In the genomic region with DNA sequence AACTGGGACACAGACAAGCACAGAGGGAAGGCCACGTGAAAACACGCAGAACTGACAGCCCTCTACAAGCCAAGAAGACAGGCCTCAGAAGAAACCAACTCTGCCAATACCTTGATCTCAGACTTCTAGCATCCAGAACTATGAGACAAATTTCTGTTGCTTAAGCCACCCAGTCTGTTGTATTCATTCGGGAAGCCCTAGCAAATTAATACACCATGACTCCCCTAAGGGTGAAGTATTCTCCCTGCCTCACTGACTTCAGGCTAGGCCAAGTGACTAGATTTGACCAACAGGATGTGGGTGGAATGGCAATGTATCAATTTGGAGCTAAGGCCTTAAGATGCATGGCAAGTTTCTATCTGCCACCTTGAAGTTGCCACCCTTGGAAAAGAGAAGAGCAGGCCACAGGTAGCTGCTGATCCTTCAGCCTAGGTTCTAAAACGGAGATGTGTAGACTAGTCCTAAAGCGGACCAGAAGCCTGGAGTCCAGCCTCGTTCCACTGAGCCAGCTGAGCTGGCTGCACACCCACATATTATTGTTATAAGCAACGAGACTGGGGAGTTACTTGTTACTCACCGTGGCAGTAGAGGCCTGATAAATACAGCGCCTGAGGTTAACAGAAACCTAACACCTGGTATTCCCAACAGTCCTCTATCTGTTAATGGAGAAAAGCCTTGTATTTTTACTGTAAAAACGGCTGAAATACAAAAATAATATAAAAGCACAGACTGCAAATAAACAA, we compare ENCODE assay signal across 1 cellular context.
TF ChIP-seq lines count a peak whose summit lies in the region.

No MANE protein-coding gene starts in this region.

TF ChIP-seq in IMR-90, 13 proteins besides CTCF, POLR2A, EP300 and RAD21 (continued from another document):
- TF ChIP-seq NFE2L2 (IDR thresholded peaks at IDR 0.05; ENCODE audit: low read depth, low read length), result no peak
- no peak for TF ChIP-seq MAFK (IDR thresholded peaks at IDR 0.05; ENCODE audit: low read depth, low read length)
- no peak for TF ChIP-seq MAZ (IDR thresholded peaks at IDR 0.05; ENCODE audit: borderline replicate concordance, low read depth, low read length)
- TF ChIP-seq SMC3 (IDR thresholded peaks at IDR 0.05; ENCODE audit: low read depth, low read length), result no peak
- no peak for TF ChIP-seq RCOR1 (IDR thresholded peaks at IDR 0.05; ENCODE audit: insufficient replicate concordance, low read length)
- no peak for TF ChIP-seq FOS (IDR thresholded peaks at IDR 0.05; ENCODE audit: low read depth, low read length)
- TF ChIP-seq CHD1 (IDR thresholded peaks at IDR 0.05; ENCODE audit: low read depth, low read length), result no peak
- TF ChIP-seq, protein P1, sequence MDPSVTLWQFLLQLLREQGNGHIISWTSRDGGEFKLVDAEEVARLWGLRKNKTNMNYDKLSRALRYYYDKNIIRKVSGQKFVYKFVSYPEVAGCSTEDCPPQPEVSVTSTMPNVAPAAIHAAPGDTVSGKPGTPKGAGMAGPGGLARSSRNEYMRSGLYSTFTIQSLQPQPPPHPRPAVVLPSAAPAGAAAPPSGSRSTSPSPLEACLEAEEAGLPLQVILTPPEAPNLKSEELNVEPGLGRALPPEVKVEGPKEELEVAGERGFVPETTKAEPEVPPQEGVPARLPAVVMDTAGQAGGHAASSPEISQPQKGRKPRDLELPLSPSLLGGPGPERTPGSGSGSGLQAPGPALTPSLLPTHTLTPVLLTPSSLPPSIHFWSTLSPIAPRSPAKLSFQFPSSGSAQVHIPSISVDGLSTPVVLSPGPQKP (IDR thresholded peaks at IDR 0.05; ENCODE audit: borderline replicate concordance, low read depth, low read length), result no peak
- no peak for TF ChIP-seq CEBPB (IDR thresholded peaks at IDR 0.05; ENCODE audit: low read depth, low read length)
